In genomic region chr15:44490628-44491027, GRCh38 we compare ENCODE assay signal across 25 cellular contexts. TPM values are rescaled to one million over a fixed set of nuclear protein-coding genes. Genes with fewer than 3 reads are reported as not detected.
DNase-seq lines count a peak whose midpoint lies in the region; ATAC-seq and TF ChIP-seq lines count a peak whose summit lies in the region.
"Had no signal": no experiment of that assay in that cellular context is flagged by ENCODE, and none has a peak within 500 bp of the region (broad histone marks: within the 10 kb centered on the region; RNA-seq: fewer than 3 reads in every experiment).

No MANE protein-coding gene starts in this region.

- peaks cover 56% of the 10 kb centered on the region for H3K36me3 Mint-ChIP-seq in nephron (ENCODE audit: low read depth)

- peak overlapping the region; percentile 40 to 86 (median 41) for H3K27ac Mint-ChIP-seq in nephron
- H3K27ac Mint-ChIP-seq: activated B cell treated with CpG ODN at 0.5 μM for 24 hours; activated CD8-positive, alpha-beta T cell treated with anti-CD3 and anti-CD28 coated beads, Interleukin-2, amount 10 ng/mL, durations not matched to agents 7 days and 5 days; CD8-positive, alpha-beta T cell had no signal

- no peak overlapping the region for H3K27ac ChIP-seq in heart right ventricle
- H3K27ac ChIP-seq: gastrocnemius medialis, right atrium auricular region, thoracic aorta had no signal

- intact Hi-C loops in heart right ventricle (cut with DNase I): no loop called here

- TF ChIP-seq CTCF in astrocyte of the spinal cord (IDR thresholded peaks at IDR 0.05; ENCODE audit: low read depth, low read length) (no peak), nephron (IDR thresholded peaks at IDR 0.05; ENCODE audit: unreplicated experiment in 3 of 3) (no peak), heart right ventricle (IDR thresholded peaks at IDR 0.05) (no peak)

- peak; percentile 69 for DNase-seq in ELR (ENCODE audit: low read depth)
- peak; percentile 31 for DNase-seq in M059J (ENCODE audit: low read depth)
- peak; percentile 15 for DNase-seq in astrocyte of the spinal cord (ENCODE audit: low read depth, low spot score)
- DNase-seq in heart right ventricle: no peak
- DNase-seq in NAMALWA (ENCODE audit: low spot score): no peak
- DNase-seq: activated B cell treated with CpG ODN at 0.5 μM for 24 hours; activated CD8-positive, alpha-beta T cell treated with anti-CD3 and anti-CD28 coated beads, Interleukin-2, amount 10 ng/mL, durations not matched to agents 7 days and 5 days; activated naive CD4-positive, alpha-beta T cell; activated T-cell treated with anti-CD3 and anti-CD28 coated beads, Interleukin-2, amount 50 U/mL, for 1 hour; CD8-positive, alpha-beta T cell; DMS153; dorsolateral prefrontal cortex; gastrocnemius medialis; kidney; MG63; NCI-H1417 treated with DMSO at 0.1 percent for 48 hours; stimulated activated CD4-positive, alpha-beta T cell treated with anti-CD3 and anti-CD28 coated beads, Interleukin-4, amount 100 ng/mL, for 24 hours; stimulated activated naive CD4-positive, alpha-beta T cell treated with Interleukin-2 at 50 U/mL for 16 hours; T1000 had no signal

- H3K4me3 Mint-ChIP-seq in nephron: no peak overlapping the region
- H3K4me3 Mint-ChIP-seq: activated B cell treated with CpG ODN at 0.5 μM for 24 hours; activated CD8-positive, alpha-beta T cell treated with anti-CD3 and anti-CD28 coated beads, Interleukin-2, amount 10 ng/mL, durations not matched to agents 7 days and 5 days; CD8-positive, alpha-beta T cell; IgD-negative memory B cell had no signal

- no peaks in the 10 kb centered on the region for H3K9me3 Mint-ChIP-seq in nephron
- H3K9me3 Mint-ChIP-seq: activated B cell treated with CpG ODN at 0.5 μM for 24 hours; CD8-positive, alpha-beta T cell; IgD-negative memory B cell had no signal

- peaks cover 8% of the 10 kb centered on the region for H3K4me1 Mint-ChIP-seq in nephron

- in situ Hi-C loops in astrocyte of the spinal cord (cut with HindIII; ENCODE audit: low sequenced_read_pairs): no loop called here

- H3K9me3 ChIP-seq in heart right ventricle: no peaks in the 10 kb centered on the region
- H3K9me3 ChIP-seq: gastrocnemius medialis, MG63, right atrium auricular region, thoracic aorta had no signal

- peaks cover 0 to 10% (median 0%) of the 10 kb centered on the region in 9 donors for H3K4me1 ChIP-seq in heart right ventricle
- H3K4me1 ChIP-seq: right atrium auricular region had no signal

- peaks cover 0 to 99% (median 10%) of the 10 kb centered on the region in 9 donors for H3K36me3 ChIP-seq in heart right ventricle

- H3K4me3 ChIP-seq in astrocyte of the spinal cord (ENCODE audit: low read depth, low read length): no peak overlapping the region
- no peak overlapping the region for H3K4me3 ChIP-seq in heart right ventricle
- H3K4me3 ChIP-seq: dorsolateral prefrontal cortex, gastrocnemius medialis, lung, MG63, right atrium auricular region, thoracic aorta had no signal

- no peaks in the 10 kb centered on the region for H3K27me3 ChIP-seq in heart right ventricle
- H3K27me3 ChIP-seq: dorsolateral prefrontal cortex, gastrocnemius medialis, MG63, right atrium auricular region had no signal

- 86 to 91% methylated on average over 3 of the region's 3 CpGs for WGBS in heart right ventricle, 2 donors

- ATAC-seq in heart right ventricle (no peak), HG03460 (IDR thresholded peaks at IDR 0.05; ENCODE audit: unreplicated experiment) (no peak)
- ATAC-seq: activated CD8-positive, alpha-beta T cell treated with anti-CD3 and anti-CD28 coated beads, Interleukin-2, amount 10 ng/mL, durations not matched to agents 7 days and 5 days; CD8-positive, alpha-beta T cell; gastrocnemius medialis had no signal

- no peaks in the 10 kb centered on the region for H3K27me3 Mint-ChIP-seq in nephron (ENCODE audit: low read depth)
- H3K27me3 Mint-ChIP-seq: activated B cell treated with CpG ODN at 0.5 μM for 24 hours, IgD-negative memory B cell had no signal

RNA-seq across cellular contexts. Expression of gene EIF3J, which starts 46.3 kb away (rescaled TPM):
- 26.9 and 49.2 TPM in 2 replicates for total RNA-seq in M059J (2014; rRNA removed; shearing (Covaris generic))
- 100 to 1,000 TPM in 1 of 10 donors, 10 to 100 TPM in 9; 64.5 to 105 (median 81.4) TPM for total RNA-seq in heart right ventricle
- polyA plus RNA-seq in heart right ventricle: 10 to 100 TPM; 30.4 to 86.6 TPM

Comparison
In these comparisons a context has a peak if more than half of its experiments do, and no peak if none do; other contexts are left out.
1. DNase-seq: peak in ELR (single experiment), M059J (single experiment) and astrocyte of the spinal cord (single experiment); none in heart right ventricle (0 of 2) and NAMALWA (single experiment).